Comparison of ENCODE assay signal across 21 cellular contexts in the genomic region with DNA sequence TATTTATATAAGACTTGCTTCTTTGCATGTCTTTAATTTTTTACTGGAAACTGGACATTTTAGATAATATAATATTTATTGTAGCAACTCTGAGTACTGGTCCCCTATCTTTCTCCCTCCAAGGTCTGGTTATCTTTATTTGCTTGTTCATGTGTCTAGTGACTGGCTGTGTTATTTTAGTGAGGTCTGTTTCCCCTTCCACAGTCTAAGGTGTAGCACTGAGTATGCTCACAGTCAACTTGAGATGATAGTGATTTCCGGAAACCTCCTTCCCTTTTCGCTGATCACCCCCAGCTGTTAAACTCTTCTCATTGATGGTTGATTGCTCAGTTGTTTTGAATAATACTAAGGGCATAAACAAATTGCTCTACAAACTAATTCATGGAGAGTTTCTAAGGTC. TPM values are rescaled to one million over a fixed set of nuclear protein-coding genes. Genes with fewer than 3 reads are reported as not detected.
DNase-seq lines count a peak whose midpoint lies in the region; ATAC-seq and TF ChIP-seq lines count a peak whose summit lies in the region.
"Had no signal": no experiment of that assay in that cellular context is flagged by ENCODE, and none has a peak within 500 bp of the region (broad histone marks: within the 10 kb centered on the region; RNA-seq: fewer than 3 reads in every experiment).

No MANE protein-coding gene starts in this region.

- no peak overlapping the region for H3K18ac ChIP-seq in mesenchymal stem cell (ENCODE audit: low read depth in 1 of 2, low read length in 2 of 2)

- no peak for TF ChIP-seq CTCF in OCI-LY1 (IDR thresholded peaks at IDR 0.05; ENCODE audit: low read length)
- TF ChIP-seq CTCF in nephron progenitor cell (IDR thresholded peaks at IDR 0.05), result no peak

- H3K79me2 ChIP-seq in OCI-LY1 (ENCODE audit: insufficient read depth, low read length), result no peaks in the 10 kb centered on the region

- H4K8ac ChIP-seq in mesenchymal stem cell (ENCODE audit: low read length), result no peak overlapping the region

- no CpG with 5 or more reads among the region's 2 CpGs for WGBS in mesenchymal stem cell

- H3K23ac ChIP-seq in mesenchymal stem cell (ENCODE audit: low read length in 2 of 2), result no peak overlapping the region

- H2AFZ ChIP-seq in OCI-LY1 (ENCODE audit: low read length) (peak overlapping the region; percentile 66; the same call in 1 of the 2 replicates), mesenchymal stem cell (ENCODE audit: low read depth, low read length) (no peak overlapping the region)
- H2AFZ ChIP-seq: neural progenitor cell had no signal

- H3K4ac ChIP-seq in mesenchymal stem cell (ENCODE audit: low read depth in 1 of 2, low read length in 2 of 2), result no peak overlapping the region

- no peaks in the 10 kb centered on the region for H3K36me3 ChIP-seq in OCI-LY1 (ENCODE audit: insufficient read depth, low read length)
- H3K36me3 ChIP-seq in mesenchymal stem cell (ENCODE audit: control insufficient read depth in 1 of 2, insufficient read depth in 2 of 2, low read depth in 1 of 2, low read length in 2 of 2), result no peaks in the 10 kb centered on the region
- H3K36me3 ChIP-seq: neural progenitor cell, suprapubic skin had no signal

- H3K4me3 Mint-ChIP-seq in nephron progenitor cell, result no peak overlapping the region
- H3K4me3 Mint-ChIP-seq: activated T-cell treated with anti-CD3 and anti-CD28 coated beads, Interleukin-2, amount 50 U/mL, for 24 hours; CD4-positive, alpha-beta T cell; endodermal cell; neural progenitor cell had no signal

- peak overlapping the region; percentile 39 for H3K27ac Mint-ChIP-seq in nephron progenitor cell
- H3K27ac Mint-ChIP-seq: activated T-cell treated with anti-CD3 and anti-CD28 coated beads, Interleukin-2, amount 50 U/mL, for 24 hours; CD4-positive, alpha-beta T cell; endodermal cell; neural progenitor cell had no signal

- H4K20me1 ChIP-seq in OCI-LY1 (ENCODE audit: insufficient read depth, low read length), result no peaks in the 10 kb centered on the region

- no peak overlapping the region for H3K14ac ChIP-seq in mesenchymal stem cell (ENCODE audit: low read length in 2 of 2)

- no peaks in the 10 kb centered on the region for H3K9me3 Mint-ChIP-seq in nephron progenitor cell
- H3K9me3 Mint-ChIP-seq: activated T-cell treated with anti-CD3 and anti-CD28 coated beads, Interleukin-2, amount 50 U/mL, for 24 hours; CD4-positive, alpha-beta T cell; neural progenitor cell had no signal

- H3K36me3 Mint-ChIP-seq in nephron progenitor cell (ENCODE audit: low read depth), result peaks cover 4% of the 10 kb centered on the region
- H3K36me3 Mint-ChIP-seq: neural progenitor cell had no signal

- H3K27ac ChIP-seq in OCI-LY1 (ENCODE audit: low read depth, low read length, poor library complexity, severe bottlenecking) (peak overlapping the region; percentile 62), mesenchymal stem cell (ENCODE audit: low read length, poor library complexity, severe bottlenecking) (no peak overlapping the region)
- H3K27ac ChIP-seq: coronary artery, neural progenitor cell, suprapubic skin had no signal

- H3K4me2 ChIP-seq in OCI-LY1 (ENCODE audit: low read length) (peak overlapping the region; percentile 54), mesenchymal stem cell (ENCODE audit: low read length, poor library complexity, severe bottlenecking) (no peak overlapping the region)
- H3K4me2 ChIP-seq: neural progenitor cell had no signal

- no peaks in the 10 kb centered on the region for H3K27me3 ChIP-seq in OCI-LY1 (ENCODE audit: insufficient read depth, low read length)
- no peaks in the 10 kb centered on the region for H3K27me3 ChIP-seq in mesenchymal stem cell (ENCODE audit: control insufficient read depth in 1 of 2, insufficient read depth in 1 of 2, low read length in 2 of 2)
- H3K27me3 ChIP-seq: neural progenitor cell, suprapubic skin had no signal

- no peaks in the 10 kb centered on the region for H3F3A ChIP-seq in OCI-LY1 (ENCODE audit: insufficient read depth, low read length)

- H3K9ac ChIP-seq in OCI-LY1 (ENCODE audit: low read length) (no peak overlapping the region), mesenchymal stem cell (ENCODE audit: low read length) (no peak overlapping the region)
- H3K9ac ChIP-seq: neural progenitor cell had no signal

- H3K4me1 Mint-ChIP-seq in nephron progenitor cell, result peaks cover 7% of the 10 kb centered on the region

- no peak overlapping the region for H4K91ac ChIP-seq in mesenchymal stem cell (ENCODE audit: low read length)

- H2BK12ac ChIP-seq in mesenchymal stem cell (ENCODE audit: low read length in 2 of 2), result no peak overlapping the region

- H3K4me1 ChIP-seq in OCI-LY1 (ENCODE audit: insufficient read depth, low read length, severe bottlenecking) (peaks cover 41% of the 10 kb centered on the region), mesenchymal stem cell (ENCODE audit: control insufficient read depth, insufficient read depth, low read depth, low read length) (peaks cover 6% of the 10 kb centered on the region)
- H3K4me1 ChIP-seq: neural progenitor cell, suprapubic skin had no signal

- H3K9me3 ChIP-seq in OCI-LY1 (ENCODE audit: low read length), result no peaks in the 10 kb centered on the region
- H3K9me3 ChIP-seq in mesenchymal stem cell (ENCODE audit: control insufficient read depth, low read length), result no peaks in the 10 kb centered on the region
- H3K9me3 ChIP-seq: suprapubic skin had no signal

- peak overlapping the region; percentile 30 for H3K4me3 ChIP-seq in OCI-LY1 (ENCODE audit: low read depth, low read length, poor library complexity, severe bottlenecking)
- H3K4me3 ChIP-seq in mesenchymal stem cell (ENCODE audit: insufficient read depth in 1 of 2, low read depth in 1 of 2, low read length in 2 of 2), result no peak overlapping the region
- H3K4me3 ChIP-seq: coronary artery, neural progenitor cell, suprapubic skin had no signal

- H2BK120ac ChIP-seq in mesenchymal stem cell (ENCODE audit: low read depth, low read length), result no peak overlapping the region

- H2BK5ac ChIP-seq in mesenchymal stem cell (ENCODE audit: low read depth, low read length, poor library complexity, severe bottlenecking), result no peak overlapping the region

- H2BK15ac ChIP-seq in mesenchymal stem cell (ENCODE audit: low read depth, poor library complexity, severe bottlenecking), result no peak overlapping the region

- H2AK5ac ChIP-seq in mesenchymal stem cell (ENCODE audit: low read length, severe bottlenecking), result no peak overlapping the region

- H3K79me1 ChIP-seq in mesenchymal stem cell (replicated peaks; ENCODE audit: low read length, poor library complexity, severe bottlenecking), result no peaks in the 10 kb centered on the region

- no peaks in the 10 kb centered on the region for H3K9me2 ChIP-seq in OCI-LY1 (ENCODE audit: low read depth, low read length)

- no peaks in the 10 kb centered on the region for H3K27me3 Mint-ChIP-seq in nephron progenitor cell (ENCODE audit: low read depth, poor library complexity)
- H3K27me3 Mint-ChIP-seq: activated T-cell treated with anti-CD3 and anti-CD28 coated beads, Interleukin-2, amount 50 U/mL, for 24 hours; CD4-positive, alpha-beta T cell had no signal

- DNase-seq in nephron progenitor cell (no peak), mesenchymal stem cell (no peak), HUDEP-2 (lab: John Stamatoyannopoulos, UW; ENCODE audit: unreplicated experiment in 76 of 76) (no peak)
- DNase-seq in stimulated activated naive CD4-positive, alpha-beta T cell (lab: John Stamatoyannopoulos, UW), result no peak
- DNase-seq: activated naive CD4-positive, alpha-beta T cell treated with Interleukin-2 at 50 U/mL for 16 hours; activated T-cell treated with anti-CD3 and anti-CD28 coated beads, Interleukin-2, amount 50 U/mL, for 24 hours; amygdala; CD4-positive, alpha-beta T cell; endodermal cell; islet precursor cell; NCI-H1694 treated with DMSO at 0.1 percent for 48 hours; NCI-H69; Right ventricle myocardium superior; T-helper 9 cell had no signal

- ATAC-seq in GM18867 (IDR thresholded peaks at IDR 0.05; ENCODE audit: unreplicated experiment), result peak; percentile 93
- ATAC-seq in HG02759 (IDR thresholded peaks at IDR 0.05; ENCODE audit: unreplicated experiment), result peak; percentile 55
- ATAC-seq: HCT116 had no signal

RNA-seq across cellular contexts. Expression of a gene that starts 37.0 kb away (rescaled TPM):
- 90.4 TPM for polyA plus RNA-seq in mesenchymal stem cell (2013, experiment 1 of 2)
- polyA plus RNA-seq in mesenchymal stem cell (2013, experiment 2 of 2), result 93.9 TPM

RNA-seq across cellular contexts. Expression of a gene that starts 49.4 kb away (rescaled TPM):
- 32.9 TPM for polyA plus RNA-seq in mesenchymal stem cell (2013, experiment 1 of 2)
- 33.6 TPM for polyA plus RNA-seq in mesenchymal stem cell (2013, experiment 2 of 2)
